8 cellular contexts compared by ENCODE assay signal in genomic region chr2:237700583-237701032, GRCh38.
A peak's percentile ranks its signal among the peaks of the same experiment; 100 is the strongest.
DNase-seq lines count a peak whose midpoint lies in the region; ATAC-seq and TF ChIP-seq lines count a peak whose summit lies in the region.

No MANE protein-coding gene starts in this region.

- H3K36me3 ChIP-seq in CD8-positive, alpha-beta T cell (ENCODE audit: insufficient read depth, low read length) = no peaks in the 10 kb centered on the region
- H3K36me3 ChIP-seq in mesodermal cell (ENCODE audit: control insufficient read depth, insufficient read depth, low read length) = peaks cover 17% of the 10 kb centered on the region
- H3K36me3 ChIP-seq in WERI-Rb-1 = no peaks in the 10 kb centered on the region

- peaks cover 99% of the 10 kb centered on the region for H3K4me1 ChIP-seq in CD8-positive, alpha-beta T cell (ENCODE audit: insufficient read depth, low read length)
- peaks cover 81% of the 10 kb centered on the region for H3K4me1 ChIP-seq in mesodermal cell (ENCODE audit: control insufficient read depth, insufficient read depth, low read length, poor library complexity, severe bottlenecking)

- H3K27me3 ChIP-seq in CD8-positive, alpha-beta T cell (ENCODE audit: insufficient read depth, low read length) = no peaks in the 10 kb centered on the region
- no peaks in the 10 kb centered on the region for H3K27me3 ChIP-seq in WERI-Rb-1 (ENCODE audit: insufficient read depth, low read depth, severe bottlenecking)

- peak in 4 of 7 experiments; percentile 40 to 86 (median 68) for DNase-seq in CD8-positive, alpha-beta T cell
- DNase-seq in T1000 (lab: John Stamatoyannopoulos, UW) = peak; percentile 77
- peak; percentile 88 for DNase-seq in stimulated activated CD8-positive, alpha-beta memory T cell treated with anti-CD3 and anti-CD28 coated beads, Interleukin-4, amount 100 ng/mL, for 48 hours
- no peak for DNase-seq in SW480 (ENCODE audit: low spot score)
- no peak for DNase-seq in WERI-Rb-1

- no peak for TF ChIP-seq CTCF in CD8-positive, alpha-beta T cell (IDR thresholded peaks at IDR 0.05)
- TF ChIP-seq CTCF in brain (conservative IDR thresholded peaks at IDR 0.05) (no peak), WERI-Rb-1 (IDR thresholded peaks at IDR 0.05; ENCODE audit: low read depth, low read length) (no peak)

- intact Hi-C loops in CD8-positive, alpha-beta T cell (cut with DNase I, micrococcal nuclease) = loop anchor here (1.0 to 10.0 kb wide), 4 partner anchors 8 to 264 kb away; partner anchors contain the start of gene UBE2F (in 1 of the 2)

- H3K27me3 Mint-ChIP-seq in CD8-positive, alpha-beta T cell (ENCODE audit: low read depth) = no peaks in the 10 kb centered on the region
- no peaks in the 10 kb centered on the region for H3K27me3 Mint-ChIP-seq in brain

- H3K4me3 Mint-ChIP-seq in CD8-positive, alpha-beta T cell = peak overlapping the region; percentile 80
- H3K4me3 Mint-ChIP-seq in brain = peak overlapping the region; percentile 7 to 64 (median 50)

- no peaks in the 10 kb centered on the region for H3K9me3 Mint-ChIP-seq in CD8-positive, alpha-beta T cell
- no peaks in the 10 kb centered on the region for H3K9me3 Mint-ChIP-seq in brain

- peaks cover 95% of the 10 kb centered on the region for H3K4me1 Mint-ChIP-seq in CD8-positive, alpha-beta T cell (ENCODE audit: low read depth)
- peaks cover 91% of the 10 kb centered on the region for H3K4me1 Mint-ChIP-seq in brain

- peak; percentile 76 for ATAC-seq in CD8-positive, alpha-beta T cell
- ATAC-seq in HG03045 (IDR thresholded peaks at IDR 0.05; ENCODE audit: unreplicated experiment) = peak; percentile 35

- H3K36me3 Mint-ChIP-seq in CD8-positive, alpha-beta T cell = peaks cover 16% of the 10 kb centered on the region
- H3K36me3 Mint-ChIP-seq in brain = peaks cover 4% of the 10 kb centered on the region

- POLR2A ChIA-PET in CD8-positive, alpha-beta T cell (lab: Charles Lee) = interaction anchor here (1.1 to 1.2 kb wide), 2 partner anchors 8 to 25 kb away, joined by 4 to 6 read pairs; no protein-coding TSS in a partner anchor

- peak overlapping the region; percentile 94 for H3K27ac Mint-ChIP-seq in CD8-positive, alpha-beta T cell
- H3K27ac Mint-ChIP-seq in brain = peak overlapping the region; percentile 75 to 89 (median 86)

- CTCF ChIA-PET in CD8-positive, alpha-beta T cell (lab: Charles Lee) = interaction anchor here (0.8 to 25.3 kb wide), 3 partner anchors 10 to 26 kb away, joined by 3 to 328 read pairs (median 3); no protein-coding TSS in a partner anchor

- H3K9me3 ChIP-seq in CD8-positive, alpha-beta T cell (ENCODE audit: low read length) = no peaks in the 10 kb centered on the region
- H3K9me3 ChIP-seq in mesodermal cell (ENCODE audit: control insufficient read depth, low read length) (no peaks in the 10 kb centered on the region), WERI-Rb-1 (ENCODE audit: severe bottlenecking) (no peaks in the 10 kb centered on the region)

- H3K27ac ChIP-seq in CD8-positive, alpha-beta T cell (ENCODE audit: low read depth, low read length) = peak overlapping the region; percentile 42
- H3K27ac ChIP-seq in mesodermal cell (ENCODE audit: low read depth, low read length, severe bottlenecking) (peak overlapping the region; percentile 95), WERI-Rb-1 (no peak overlapping the region)

- H3K4me3 ChIP-seq in CD8-positive, alpha-beta T cell (ENCODE audit: low read depth, low read length) = no peak overlapping the region
- H3K4me3 ChIP-seq in mesodermal cell (ENCODE audit: extremely low read depth, insufficient read depth, low read length, poor library complexity, severe bottlenecking) = no peak overlapping the region
- H3K4me3 ChIP-seq in WERI-Rb-1 (ENCODE audit: low read depth, low read length) = no peak overlapping the region

- 77 to 78% methylated on average over 10 to 11 of the region's 11 CpGs for WGBS in mesodermal cell (ENCODE audit: insufficient coverage in 2 of 2), 2 experiments

Comparison
In these comparisons a context has a peak if more than half of its experiments do, and no peak if none do; other contexts are left out.
1. DNase-seq: peak in CD8-positive, alpha-beta T cell (4 of 7), T1000 (single experiment) and stimulated activated CD8-positive, alpha-beta memory T cell treated with anti-CD3 and anti-CD28 coated beads, Interleukin-4, amount 100 ng/mL, for 48 hours (single experiment); none in SW480 (single experiment) and WERI-Rb-1 (single experiment).